In genomic region chr6:145814501-145815350, GRCh38 we compare ENCODE assay signal across 7 cellular contexts. TPM values are rescaled to one million over a fixed set of nuclear protein-coding genes. Genes with fewer than 3 reads are reported as not detected.
DNase-seq lines count a peak whose midpoint lies in the region; ATAC-seq and TF ChIP-seq lines count a peak whose summit lies in the region.

Gene FBXO30 (minus strand): TSS chr6:145814795. CDS start chr6:145806405, 8,390 bp downstream.

- ATAC-seq in GM18505 (IDR thresholded peaks at IDR 0.05; ENCODE audit: unreplicated experiment) (peak; percentile 80), HG02938 (IDR thresholded peaks at IDR 0.05; ENCODE audit: unreplicated experiment) (peak; percentile 66), sciatic nerve (peak; percentile 98)

- intact Hi-C loops in sciatic nerve (cut with DNase I) = no loop called here

- TF ChIP-seq POLR2A in GM18505 (IDR thresholded peaks at IDR 0.05; ENCODE audit: borderline replicate concordance, extremely low read depth, insufficient read depth, insufficient read length) = peak; percentile 92

- DNase-seq in NCI-H1694 treated with DMSO at 0.1 percent for 48 hours (lab: John Stamatoyannopoulos, UW) (peak; percentile 71), T-helper 9 cell (peak; percentile 80), astrocyte of the hippocampus (ENCODE audit: low read depth, low spot score) (peak; percentile 97), hypothalamus (lab: John Stamatoyannopoulos, UW) (peak; percentile 44 to 95 (median 87)), sciatic nerve (ENCODE audit: low spot score) (peak; percentile 91)

RNA-seq across cellular contexts. Expression of gene FBXO30, which starts in this region (rescaled TPM):
- total RNA-seq in sciatic nerve = 13.0 TPM

Comparison
In these comparisons a context has a peak if more than half of its experiments do, and no peak if none do; other contexts are left out.
1. Peak in every context shown above with its lines: DNase-seq and ATAC-seq.